ENCODE assay signal across 8 cellular contexts in the genomic region with DNA sequence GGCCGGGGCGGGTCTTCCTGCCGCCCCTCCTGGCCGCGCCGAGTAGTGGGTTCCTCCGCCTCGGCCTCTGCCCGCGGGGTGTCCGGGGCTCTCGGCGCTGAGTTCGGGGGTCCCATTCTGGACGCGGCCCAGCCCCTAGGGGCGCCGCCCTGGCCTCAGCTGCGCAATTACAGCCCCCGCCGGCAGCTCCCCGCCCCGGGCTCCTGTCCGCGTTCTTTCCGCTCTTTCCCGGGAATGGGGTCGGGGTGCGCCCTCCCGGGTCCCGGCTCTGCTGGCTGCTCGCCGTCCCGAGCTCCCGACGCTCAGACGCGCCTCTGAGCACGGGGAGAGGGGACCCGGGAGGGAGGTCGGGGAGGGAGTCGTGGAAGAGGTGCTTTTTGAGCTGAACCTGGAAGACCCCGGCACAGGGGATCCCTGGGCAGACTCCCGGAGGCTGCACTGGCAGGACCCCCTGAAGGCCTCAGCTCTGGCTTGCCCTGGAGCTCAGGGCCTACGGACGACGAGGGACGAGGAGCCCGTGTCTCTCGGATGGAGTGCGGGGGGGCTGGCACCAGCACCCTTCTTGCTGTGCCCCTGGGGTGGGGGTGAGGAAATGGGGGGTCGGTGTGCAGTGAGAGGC. TPM values are rescaled to one million over a fixed set of nuclear protein-coding genes. Genes with fewer than 3 reads are reported as not detected.
DNase-seq lines count a peak whose midpoint lies in the region; ATAC-seq, FAIRE-seq and TF ChIP-seq lines count a peak whose summit lies in the region.

No MANE protein-coding gene starts in this region.

- peaks cover 62% of the 10 kb centered on the region for H3K36me3 Mint-ChIP-seq in Calu3 (ENCODE audit: insufficient read depth, unreplicated experiment)
- H3K36me3 Mint-ChIP-seq in astrocyte (ENCODE audit: low read depth, unreplicated experiment): peaks cover 6% of the 10 kb centered on the region

- H2AFZ ChIP-seq in astrocyte (ENCODE audit: low read depth, low read length): no peak overlapping the region

- WGBS in lung, 2 donors: 1% methylated on average over 37 to 52 of the region's 52 CpGs

- H3K27me3 Mint-ChIP-seq in Calu3 (ENCODE audit: unreplicated experiment): no peaks in the 10 kb centered on the region
- no peaks in the 10 kb centered on the region for H3K27me3 Mint-ChIP-seq in astrocyte (ENCODE audit: low read depth, unreplicated experiment)

- FAIRE-seq in astrocyte (lab: Jason Lieb, UNC) (no peak), D721Med (lab: Jason Lieb, UNC) (no peak)

- peaks cover 66% of the 10 kb centered on the region for H3K79me2 ChIP-seq in astrocyte (ENCODE audit: insufficient read depth, low read length)

- TF ChIP-seq CTCF in Calu3 (IDR thresholded peaks at IDR 0.05; ENCODE audit: unreplicated experiment): no peak
- no peak for TF ChIP-seq CTCF in astrocyte (IDR thresholded peaks at IDR 0.05; ENCODE audit: insufficient read depth, low read depth, low read length)
- TF ChIP-seq CTCF in lung (IDR thresholded peaks at IDR 0.05; ENCODE audit: control extremely low read depth, extremely low read depth): no peak
- no peak for TF ChIP-seq CTCF in D721Med (IDR thresholded peaks at IDR 0.05; ENCODE audit: insufficient read depth, missing control alignments)

- peak overlapping the region; percentile 77 for H3K4me3 Mint-ChIP-seq in Calu3 (ENCODE audit: low read depth, unreplicated experiment)
- peak overlapping the region; percentile 87 for H3K4me3 Mint-ChIP-seq in astrocyte (ENCODE audit: unreplicated experiment)

- H3K27ac ChIP-seq in astrocyte (ENCODE audit: low read depth, low read length): peak overlapping the region; percentile 68
- H3K27ac ChIP-seq in lung (ENCODE audit: low read depth in 1 of 2, low read length in 1 of 2): peak overlapping the region; percentile 95 to 96

- H4K20me1 ChIP-seq in astrocyte (ENCODE audit: insufficient read depth, low read length): peaks cover 73% of the 10 kb centered on the region

- H3K4me1 ChIP-seq in astrocyte (ENCODE audit: insufficient read depth, low read length): peaks cover 55% of the 10 kb centered on the region
- peaks cover 6 to 38% of the 10 kb centered on the region in 2 donors for H3K4me1 ChIP-seq in lung (ENCODE audit: control insufficient read depth in 2 of 2, insufficient read depth in 2 of 2, low read length in 2 of 2)

- H3K4me3 ChIP-seq in astrocyte (ENCODE audit: insufficient read depth, low read depth, low read length): peak overlapping the region; percentile 64
- peak overlapping the region; percentile 70 for H3K4me3 ChIP-seq in lung

- CTCF ChIA-PET in Calu3 (lab: Charles Lee): interaction anchor here (0.6 to 3.0 kb wide), 3 partner anchors 9 to 32 kb away, joined by 3 to 8 read pairs (median 3); no protein-coding TSS in a partner anchor

- peak; percentile 8 for ATAC-seq in HG02798 (IDR thresholded peaks at IDR 0.05; ENCODE audit: poor library complexity, unreplicated experiment)
- ATAC-seq in lung (ENCODE audit: insufficient read depth, low FRiP score): no peak
- ATAC-seq in HG03442 (IDR thresholded peaks at IDR 0.05; ENCODE audit: unreplicated experiment): no peak

- no peaks in the 10 kb centered on the region for H3K9me3 Mint-ChIP-seq in Calu3 (ENCODE audit: low read depth, unreplicated experiment)
- no peaks in the 10 kb centered on the region for H3K9me3 Mint-ChIP-seq in astrocyte (ENCODE audit: unreplicated experiment)

- H3K9ac ChIP-seq in astrocyte (ENCODE audit: low read length): peak overlapping the region; percentile 94

- peaks cover 23% of the 10 kb centered on the region for H3K4me1 Mint-ChIP-seq in Calu3 (ENCODE audit: low read depth, unreplicated experiment)
- H3K4me1 Mint-ChIP-seq in astrocyte (ENCODE audit: low read depth, unreplicated experiment): peaks cover 20% of the 10 kb centered on the region

- H3K4me2 ChIP-seq in astrocyte (ENCODE audit: low read length): peak overlapping the region; percentile 88

- H3K27ac Mint-ChIP-seq in Calu3 (ENCODE audit: unreplicated experiment) (peak overlapping the region; percentile 27), astrocyte (ENCODE audit: unreplicated experiment) (peak overlapping the region; percentile 77)

- no peak for DNase-seq in Calu3
- no peak for DNase-seq in astrocyte (ENCODE audit: low read depth)
- DNase-seq in lung (ENCODE audit: low spot score): no peak
- DNase-seq in GF-D8 (lab: John Stamatoyannopoulos, UW): no peak
- DNase-seq in D721Med (ENCODE audit: insufficient read length, low spot score): no peak
- DNase-seq in NCI-H2029 (lab: John Stamatoyannopoulos, UW): no peak

- H3K36me3 ChIP-seq in astrocyte (ENCODE audit: insufficient read depth, low read length): peaks cover 15% of the 10 kb centered on the region
- H3K36me3 ChIP-seq in lung (ENCODE audit: control insufficient read depth in 2 of 2, insufficient read depth in 2 of 2, low read length in 2 of 2): peaks cover 4 to 28% of the 10 kb centered on the region in 2 donors

- no TSS peak for BruUV-seq in Calu3 (replicated peaks; lab: Mats Ljungman, UMichigan)

- intact Hi-C loops in Calu3 (cut with micrococcal nuclease; ENCODE audit: unreplicated experiment): no loop called here

- H3K9me3 ChIP-seq in astrocyte (ENCODE audit: insufficient read depth, low read depth, low read length) (no peaks in the 10 kb centered on the region), lung (ENCODE audit: control insufficient read depth in 2 of 2, insufficient read depth in 1 of 2, low read length in 1 of 2) (no peaks in the 10 kb centered on the region)

- H3K27me3 ChIP-seq in astrocyte (ENCODE audit: insufficient read depth, low read length) (no peaks in the 10 kb centered on the region), lung (ENCODE audit: control insufficient read depth, insufficient read depth) (no peaks in the 10 kb centered on the region)

RNA-seq across cellular contexts. Expression of a gene that starts 0.5 kb away (rescaled TPM):
- 28.9 and 36.3 TPM in 2 replicates for total RNA-seq in Calu3 (2022)
- 69.5 and 75.5 TPM in 2 replicates for total RNA-seq in astrocyte
- 100 to 1,000 TPM in 1 of 2 donors, 10 to 100 TPM in 1; 68.3 to 135 TPM for total RNA-seq in lung
- polyA plus RNA-seq in lung: 100 to 1,000 TPM; 133 to 197 TPM

RNA-seq across cellular contexts. Expression of a gene that starts 0.9 kb away (rescaled TPM):
- total RNA-seq in Calu3 (2022) (107 and 115 TPM in 2 replicates), astrocyte (194 and 212 TPM in 2 replicates), lung (100 to 1,000 TPM; 144 to 155 TPM)
- polyA plus RNA-seq in lung: 100 to 1,000 TPM; 179 to 183 TPM

RNA-seq across cellular contexts. Expression of a gene that starts 10.4 kb away (rescaled TPM):
- total RNA-seq in Calu3 (2022): 472 and 482 TPM in 2 replicates
- total RNA-seq in astrocyte: 414 and 421 TPM in 2 replicates
- 100 to 1,000 TPM; 182 to 486 TPM for total RNA-seq in lung
- polyA plus RNA-seq in lung: 100 to 1,000 TPM; 313 to 556 TPM

RNA-seq across cellular contexts. Expression of a gene that starts 15.5 kb away (rescaled TPM):
- 33.4 and 35.3 TPM in 2 replicates for total RNA-seq in Calu3 (2022)
- 2.6 TPM in 2 replicates for total RNA-seq in astrocyte
- total RNA-seq in lung: 10 to 100 TPM; 17.9 to 45.1 TPM
- 10 to 100 TPM; 19.1 to 44.4 TPM for polyA plus RNA-seq in lung

RNA-seq across cellular contexts. Expression of a gene that starts 24.5 kb away (rescaled TPM):
- total RNA-seq in Calu3 (2022) (134 and 151 TPM in 2 replicates), astrocyte (46.8 and 50.8 TPM in 2 replicates), lung (100 to 1,000 TPM in 1 of 2 donors, 10 to 100 TPM in 1; 65.1 to 160 TPM)
- polyA plus RNA-seq in lung: 10 to 100 TPM; 76.1 to 92.4 TPM
